In the genomic region with DNA sequence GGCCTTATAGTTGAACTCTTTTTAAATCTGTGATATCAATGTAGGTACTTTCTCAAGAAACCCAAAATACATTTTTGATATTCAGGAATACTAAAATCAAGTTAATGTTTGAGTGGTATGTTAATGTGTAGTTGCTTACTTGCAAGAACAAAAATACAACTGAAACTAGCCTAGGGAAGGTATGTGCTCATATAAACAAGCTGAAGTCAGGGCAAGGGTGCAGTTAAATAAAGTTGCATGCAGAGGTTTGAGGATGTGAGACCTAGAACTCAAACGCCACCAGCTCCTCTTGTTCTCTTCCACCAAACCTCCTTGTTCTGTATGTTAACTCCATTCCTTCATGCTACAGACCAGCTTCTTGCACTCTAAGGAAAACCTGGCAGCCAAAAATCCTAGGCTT, we compare ENCODE assay signal across 4 cellular contexts.
"Had no signal": no experiment of that assay in that cellular context is flagged by ENCODE, and none has a peak within 500 bp of the region (broad histone marks: within the 10 kb centered on the region; RNA-seq: fewer than 3 reads in every experiment).

No MANE protein-coding gene starts in this region.

- H3K27ac ChIP-seq: HL-60 had no signal

- H3K4me3 ChIP-seq: K562 had no signal

- DNase-seq: IMR-90 had no signal

- ATAC-seq: HepG2, K562 had no signal
